ENCODE assay signal across 1 cellular context in genomic region chr5:72529383-72529782, GRCh38.
A peak's percentile ranks its signal among the peaks of the same experiment; 100 is the strongest.
TF ChIP-seq lines count a peak whose summit lies in the region.

No MANE protein-coding gene starts in this region.

TF ChIP-seq in K562, 482 proteins besides CTCF, POLR2A, EP300 and RAD21:
- TF ChIP-seq MTF1 (CRISPR knock-in tag; IDR thresholded peaks at IDR 0.05; ENCODE audit: borderline replicate concordance) (no peak), CTCFL (IDR thresholded peaks at IDR 0.05; ENCODE audit: borderline replicate concordance, insufficient read depth, low read depth, low read length, poor library complexity, severe bottlenecking) (peak; percentile 7)
